13 cellular contexts compared by ENCODE assay signal in genomic region chr10:21314906-21315305, GRCh38.
DNase-seq lines count a peak whose midpoint lies in the region; FAIRE-seq and TF ChIP-seq lines count a peak whose summit lies in the region.
"Had no signal": no experiment of that assay in that cellular context is flagged by ENCODE, and none has a peak within 500 bp of the region (broad histone marks: within the 10 kb centered on the region; RNA-seq: fewer than 3 reads in every experiment).

No MANE protein-coding gene starts in this region.

- peak overlapping the region; percentile 22; the same call in 1 of the 2 replicates for H3K9ac ChIP-seq in Karpas-422 (ENCODE audit: low read length)
- H3K9ac ChIP-seq in kidney (ENCODE audit: low read length in 2 of 2): no peak overlapping the region
- H3K9ac ChIP-seq in smooth muscle cell (ENCODE audit: low read depth): no peak overlapping the region
- H3K9ac ChIP-seq: BLaER1 treated with 17β-estradiol and CSF1 and Interleukin-3, amounts not matched to agents 10 nM and 100 nM had no signal

- DNase-seq in Karpas-422 (no peak), kidney (no peak), smooth muscle cell (lab: John Stamatoyannopoulos, UW; ENCODE audit: unreplicated experiment) (no peak), H54 (ENCODE audit: insufficient read length, low spot score) (no peak), progenitor cell of endocrine pancreas (ENCODE audit: low spot score, unreplicated experiment) (no peak), DMS153 treated with DMSO at 0.1 percent for 48 hours (lab: John Stamatoyannopoulos, UW; ENCODE audit: unreplicated experiment) (no peak)
- DNase-seq in activated T-helper 1 cell treated with anti-CD3 and anti-CD28 coated beads, Interleukin-12 subunit alpha, Interleukin-12 subunit beta, Interleukin-2, Interleukin-4 antibody, amounts not matched to agents 30 ng/mL and 10 ng/mL and 1 ng/mL, durations not matched to agents 14 hours and 24 hours and 36 hours (ENCODE audit: low spot score): no peak
- DNase-seq: NCI-H1105 treated with DMSO at 0.1 percent for 48 hours, NCI-H526 had no signal

- H3K4me3 ChIP-seq in Karpas-422 (ENCODE audit: low read length) (no peak overlapping the region), ectodermal cell (ENCODE audit: insufficient read depth, low read depth, low read length) (no peak overlapping the region), kidney (ENCODE audit: low read length in 2 of 2) (no peak overlapping the region), smooth muscle cell (no peak overlapping the region)
- H3K4me3 ChIP-seq: BLaER1 treated with 17β-estradiol and CSF1 and Interleukin-3, amounts not matched to agents 10 nM and 100 nM; HAP-1 had no signal

- TF ChIP-seq CTCF in kidney (IDR thresholded peaks at IDR 0.05; ENCODE audit: borderline replicate concordance, extremely low read depth, insufficient read depth) (no peak), smooth muscle cell (IDR thresholded peaks at IDR 0.05; ENCODE audit: borderline replicate concordance, insufficient read depth, poor library complexity, severe bottlenecking) (no peak), progenitor cell of endocrine pancreas (IDR thresholded peaks at IDR 0.05; ENCODE audit: unreplicated experiment) (no peak)

- peaks cover 6% of the 10 kb centered on the region for H3F3A ChIP-seq in smooth muscle cell (ENCODE audit: low read depth)

- no peaks in the 10 kb centered on the region for H3K9me2 ChIP-seq in Karpas-422 (replicated peaks; ENCODE audit: insufficient read depth, low read length)

- H3K27ac Mint-ChIP-seq in progenitor cell of endocrine pancreas: no peak overlapping the region
- no peak overlapping the region for H3K27ac Mint-ChIP-seq in activated T-helper 1 cell treated with anti-CD3 and anti-CD28 coated beads, Interleukin-12 subunit alpha, Interleukin-12 subunit beta, Interleukin-2, Interleukin-4 antibody, amounts not matched to agents 30 ng/mL and 10 ng/mL and 1 ng/mL, durations not matched to agents 14 hours and 24 hours and 36 hours
- H3K27ac Mint-ChIP-seq: activated naive CD4-positive, alpha-beta T cell treated with anti-CD3 and anti-CD28 coated beads, Interleukin-2, amount 50 U/mL, for 24 hours had no signal

- WGBS in ectodermal cell, 2 experiments: 20% methylated on average over 10 to 11 of the region's 11 CpGs
- 17% methylated on average over 11 of the region's 11 CpGs for WGBS in smooth muscle cell (ENCODE audit: low lambda C conversion rate)

- H3K79me2 ChIP-seq in Karpas-422 (ENCODE audit: low read length) (no peaks in the 10 kb centered on the region), smooth muscle cell (ENCODE audit: low read depth) (no peaks in the 10 kb centered on the region)

- peaks cover 2% of the 10 kb centered on the region for H3K27me3 Mint-ChIP-seq in progenitor cell of endocrine pancreas
- H3K27me3 Mint-ChIP-seq in activated T-helper 1 cell treated with anti-CD3 and anti-CD28 coated beads, Interleukin-12 subunit alpha, Interleukin-12 subunit beta, Interleukin-2, Interleukin-4 antibody, amounts not matched to agents 30 ng/mL and 10 ng/mL and 1 ng/mL, durations not matched to agents 14 hours and 24 hours and 36 hours (ENCODE audit: insufficient read depth): no peaks in the 10 kb centered on the region
- H3K27me3 Mint-ChIP-seq: activated naive CD4-positive, alpha-beta T cell treated with anti-CD3 and anti-CD28 coated beads, Interleukin-2, amount 50 U/mL, for 24 hours had no signal

- FAIRE-seq in kidney (lab: Jason Lieb, UNC) (no peak), H54 (lab: Jason Lieb, UNC) (no peak)

- intact Hi-C loops in kidney (cut with DNase I): no loop called here
- intact Hi-C loops in activated T-helper 1 cell treated with anti-CD3 and anti-CD28 coated beads, Interleukin-12 subunit alpha, Interleukin-12 subunit beta, Interleukin-2, Interleukin-4 antibody, amounts not matched to agents 30 ng/mL and 10 ng/mL and 1 ng/mL, durations not matched to agents 14 hours and 24 hours and 36 hours (cut with micrococcal nuclease): no loop called here

- no peak overlapping the region for H3K4me3 Mint-ChIP-seq in progenitor cell of endocrine pancreas (ENCODE audit: low read depth)
- no peak overlapping the region for H3K4me3 Mint-ChIP-seq in activated T-helper 1 cell treated with anti-CD3 and anti-CD28 coated beads, Interleukin-12 subunit alpha, Interleukin-12 subunit beta, Interleukin-2, Interleukin-4 antibody, amounts not matched to agents 30 ng/mL and 10 ng/mL and 1 ng/mL, durations not matched to agents 14 hours and 24 hours and 36 hours
- H3K4me3 Mint-ChIP-seq: activated naive CD4-positive, alpha-beta T cell treated with anti-CD3 and anti-CD28 coated beads, Interleukin-2, amount 50 U/mL, for 24 hours had no signal

- H4K20me1 ChIP-seq in Karpas-422 (ENCODE audit: insufficient read depth, low read depth, low read length) (no peaks in the 10 kb centered on the region), smooth muscle cell (ENCODE audit: low read depth) (no peaks in the 10 kb centered on the region)
- H4K20me1 ChIP-seq: BLaER1 treated with 17β-estradiol and CSF1 and Interleukin-3, amounts not matched to agents 10 nM and 100 nM had no signal

- H3K9me3 Mint-ChIP-seq in progenitor cell of endocrine pancreas (ENCODE audit: low read depth): no peaks in the 10 kb centered on the region
- no peaks in the 10 kb centered on the region for H3K9me3 Mint-ChIP-seq in activated T-helper 1 cell treated with anti-CD3 and anti-CD28 coated beads, Interleukin-12 subunit alpha, Interleukin-12 subunit beta, Interleukin-2, Interleukin-4 antibody, amounts not matched to agents 30 ng/mL and 10 ng/mL and 1 ng/mL, durations not matched to agents 14 hours and 24 hours and 36 hours
- H3K9me3 Mint-ChIP-seq: activated naive CD4-positive, alpha-beta T cell treated with anti-CD3 and anti-CD28 coated beads, Interleukin-2, amount 50 U/mL, for 24 hours had no signal

- H3K36me3 ChIP-seq in Karpas-422 (ENCODE audit: insufficient read depth, low read length) (no peaks in the 10 kb centered on the region), ectodermal cell (ENCODE audit: control insufficient read depth, insufficient read depth, low read length) (no peaks in the 10 kb centered on the region), kidney (ENCODE audit: control insufficient read depth in 1 of 2, insufficient read depth in 2 of 2, low read length in 2 of 2) (no peaks in the 10 kb centered on the region), smooth muscle cell (ENCODE audit: low read depth) (no peaks in the 10 kb centered on the region)
- H3K36me3 ChIP-seq: BLaER1 treated with 17β-estradiol and CSF1 and Interleukin-3, amounts not matched to agents 10 nM and 100 nM; HAP-1 had no signal

- no peaks in the 10 kb centered on the region for H3K27me3 ChIP-seq in Karpas-422 (ENCODE audit: low read length)
- H3K27me3 ChIP-seq in ectodermal cell (ENCODE audit: control insufficient read depth, insufficient read depth, low read length, poor library complexity, severe bottlenecking): no peaks in the 10 kb centered on the region
- no peaks in the 10 kb centered on the region for H3K27me3 ChIP-seq in smooth muscle cell (ENCODE audit: low read depth)
- H3K27me3 ChIP-seq: BLaER1 treated with 17β-estradiol and CSF1 and Interleukin-3, amounts not matched to agents 10 nM and 100 nM had no signal

- no peaks in the 10 kb centered on the region for H3K9me3 ChIP-seq in Karpas-422 (ENCODE audit: low read length)
- no peaks in the 10 kb centered on the region for H3K9me3 ChIP-seq in ectodermal cell (ENCODE audit: control insufficient read depth, low read length)
- no peaks in the 10 kb centered on the region for H3K9me3 ChIP-seq in kidney (ENCODE audit: control insufficient read depth in 1 of 2, low read length in 2 of 2)
- no peaks in the 10 kb centered on the region for H3K9me3 ChIP-seq in smooth muscle cell (replicated peaks; ENCODE audit: low read depth)
- H3K9me3 ChIP-seq: BLaER1 treated with 17β-estradiol and CSF1 and Interleukin-3, amounts not matched to agents 10 nM and 100 nM; HAP-1 had no signal

- TF ChIP-seq POLR2A in H54 (IDR thresholded peaks at IDR 0.05; ENCODE audit: low read depth, low read length): no peak

- H2AFZ ChIP-seq in Karpas-422 (ENCODE audit: low read length) (peak overlapping the region; percentile 52), smooth muscle cell (ENCODE audit: low read depth) (peak overlapping the region; percentile 72)

- H3K36me3 Mint-ChIP-seq in progenitor cell of endocrine pancreas (ENCODE audit: insufficient read depth): no peaks in the 10 kb centered on the region
- no peaks in the 10 kb centered on the region for H3K36me3 Mint-ChIP-seq in activated T-helper 1 cell treated with anti-CD3 and anti-CD28 coated beads, Interleukin-12 subunit alpha, Interleukin-12 subunit beta, Interleukin-2, Interleukin-4 antibody, amounts not matched to agents 30 ng/mL and 10 ng/mL and 1 ng/mL, durations not matched to agents 14 hours and 24 hours and 36 hours (ENCODE audit: low read depth)
- H3K36me3 Mint-ChIP-seq: activated naive CD4-positive, alpha-beta T cell treated with anti-CD3 and anti-CD28 coated beads, Interleukin-2, amount 50 U/mL, for 24 hours had no signal

- H3K4me1 ChIP-seq in Karpas-422 (ENCODE audit: low read length): peaks cover 27% of the 10 kb centered on the region
- H3K4me1 ChIP-seq in ectodermal cell (ENCODE audit: control insufficient read depth, insufficient read depth, low read length): peaks cover 44% of the 10 kb centered on the region
- H3K4me1 ChIP-seq in kidney (ENCODE audit: control insufficient read depth in 1 of 2, insufficient read depth in 1 of 2, low read depth in 1 of 2, low read length in 2 of 2): peaks cover 15 to 18% of the 10 kb centered on the region in 2 donors
- peaks cover 35% of the 10 kb centered on the region for H3K4me1 ChIP-seq in smooth muscle cell (ENCODE audit: low read depth)

- H3K4me1 Mint-ChIP-seq in progenitor cell of endocrine pancreas (ENCODE audit: low read depth): peaks cover 16% of the 10 kb centered on the region
- no peaks in the 10 kb centered on the region for H3K4me1 Mint-ChIP-seq in activated T-helper 1 cell treated with anti-CD3 and anti-CD28 coated beads, Interleukin-12 subunit alpha, Interleukin-12 subunit beta, Interleukin-2, Interleukin-4 antibody, amounts not matched to agents 30 ng/mL and 10 ng/mL and 1 ng/mL, durations not matched to agents 14 hours and 24 hours and 36 hours (ENCODE audit: low read depth)
- H3K4me1 Mint-ChIP-seq: activated naive CD4-positive, alpha-beta T cell treated with anti-CD3 and anti-CD28 coated beads, Interleukin-2, amount 50 U/mL, for 24 hours had no signal

- H3K27ac ChIP-seq in Karpas-422 (ENCODE audit: low read length): no peak overlapping the region
- peak overlapping the region; percentile 84 for H3K27ac ChIP-seq in ectodermal cell (ENCODE audit: insufficient read depth, low read depth, low read length, poor library complexity, severe bottlenecking)
- H3K27ac ChIP-seq in kidney (ENCODE audit: low read depth in 2 of 2, low read length in 2 of 2): peak overlapping the region; percentile 39 to 59
- H3K27ac ChIP-seq in smooth muscle cell (ENCODE audit: low read depth): peak overlapping the region; percentile 65
- H3K27ac ChIP-seq: BLaER1 treated with 17β-estradiol and CSF1 and Interleukin-3, amounts not matched to agents 10 nM and 100 nM had no signal

- H3K4me2 ChIP-seq in Karpas-422 (ENCODE audit: low read depth, low read length, poor library complexity, severe bottlenecking) (peak overlapping the region; percentile 55), smooth muscle cell (peak overlapping the region; percentile 61)
- H3K4me2 ChIP-seq: BLaER1 treated with 17β-estradiol and CSF1 and Interleukin-3, amounts not matched to agents 10 nM and 100 nM had no signal
